In the genomic region with DNA sequence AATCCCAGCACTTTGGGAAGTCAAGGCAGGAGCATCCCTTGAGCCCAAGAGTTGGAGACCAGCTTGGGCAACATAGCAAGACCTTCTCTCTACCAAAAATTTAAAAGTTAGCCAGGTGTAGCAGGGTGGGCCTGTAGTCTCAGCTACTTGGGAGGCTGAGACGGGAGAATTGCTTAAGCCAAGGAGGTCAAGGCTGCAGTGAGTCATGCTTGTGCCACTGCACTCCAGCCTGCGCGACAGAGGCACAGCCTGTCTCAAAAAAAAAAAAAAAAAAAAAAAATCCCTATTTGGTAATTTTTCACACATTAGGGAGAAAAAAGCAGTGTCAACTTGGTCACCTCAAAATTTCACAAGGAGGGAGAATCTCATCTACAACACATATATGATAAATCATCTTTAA, we compare ENCODE assay signal across 1 cellular context.
A peak's percentile ranks its signal among the peaks of the same experiment; 100 is the strongest.
TF ChIP-seq lines count a peak whose summit lies in the region.

No MANE protein-coding gene starts in this region.

TF ChIP-seq in IMR-90, 13 proteins besides CTCF, POLR2A, EP300 and RAD21:
- TF ChIP-seq NFE2L2 (IDR thresholded peaks at IDR 0.05; ENCODE audit: low read depth, low read length) (no peak), CEBPB (IDR thresholded peaks at IDR 0.05; ENCODE audit: low read depth, low read length) (0 out of 2 replicates have a peak, but pooled peaks have one; percentile 38), MAFK (IDR thresholded peaks at IDR 0.05; ENCODE audit: low read depth, low read length) (no peak)
